1 cellular context compared by ENCODE assay signal in the genomic region with DNA sequence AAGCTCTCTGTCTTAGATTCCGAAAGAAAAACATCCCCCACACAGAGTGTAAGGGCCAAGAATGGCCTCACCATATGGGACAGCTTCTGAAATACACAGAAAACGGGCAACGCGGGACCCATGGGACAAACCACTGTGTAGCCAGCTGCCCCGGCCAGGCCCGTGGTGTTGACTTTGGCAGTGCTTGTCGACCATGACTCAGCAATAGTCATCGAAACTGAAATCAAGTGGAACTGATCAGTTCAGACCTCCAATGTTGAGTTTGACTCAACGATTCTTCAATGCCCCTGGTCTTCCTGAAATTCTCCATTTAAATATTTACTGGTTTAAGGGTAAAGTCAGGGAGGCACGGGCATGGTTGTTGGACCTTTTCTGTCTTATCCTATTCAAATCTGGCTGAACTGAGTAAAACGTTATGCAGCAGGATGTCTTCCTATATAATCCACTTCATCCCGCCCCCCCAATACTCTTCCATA.
TF ChIP-seq lines count a peak whose summit lies in the region.

No MANE protein-coding gene starts in this region.

TF ChIP-seq in HepG2, 621 proteins besides CTCF, POLR2A, EP300 and RAD21 (continued from another document):
- TF ChIP-seq, protein P1, sequence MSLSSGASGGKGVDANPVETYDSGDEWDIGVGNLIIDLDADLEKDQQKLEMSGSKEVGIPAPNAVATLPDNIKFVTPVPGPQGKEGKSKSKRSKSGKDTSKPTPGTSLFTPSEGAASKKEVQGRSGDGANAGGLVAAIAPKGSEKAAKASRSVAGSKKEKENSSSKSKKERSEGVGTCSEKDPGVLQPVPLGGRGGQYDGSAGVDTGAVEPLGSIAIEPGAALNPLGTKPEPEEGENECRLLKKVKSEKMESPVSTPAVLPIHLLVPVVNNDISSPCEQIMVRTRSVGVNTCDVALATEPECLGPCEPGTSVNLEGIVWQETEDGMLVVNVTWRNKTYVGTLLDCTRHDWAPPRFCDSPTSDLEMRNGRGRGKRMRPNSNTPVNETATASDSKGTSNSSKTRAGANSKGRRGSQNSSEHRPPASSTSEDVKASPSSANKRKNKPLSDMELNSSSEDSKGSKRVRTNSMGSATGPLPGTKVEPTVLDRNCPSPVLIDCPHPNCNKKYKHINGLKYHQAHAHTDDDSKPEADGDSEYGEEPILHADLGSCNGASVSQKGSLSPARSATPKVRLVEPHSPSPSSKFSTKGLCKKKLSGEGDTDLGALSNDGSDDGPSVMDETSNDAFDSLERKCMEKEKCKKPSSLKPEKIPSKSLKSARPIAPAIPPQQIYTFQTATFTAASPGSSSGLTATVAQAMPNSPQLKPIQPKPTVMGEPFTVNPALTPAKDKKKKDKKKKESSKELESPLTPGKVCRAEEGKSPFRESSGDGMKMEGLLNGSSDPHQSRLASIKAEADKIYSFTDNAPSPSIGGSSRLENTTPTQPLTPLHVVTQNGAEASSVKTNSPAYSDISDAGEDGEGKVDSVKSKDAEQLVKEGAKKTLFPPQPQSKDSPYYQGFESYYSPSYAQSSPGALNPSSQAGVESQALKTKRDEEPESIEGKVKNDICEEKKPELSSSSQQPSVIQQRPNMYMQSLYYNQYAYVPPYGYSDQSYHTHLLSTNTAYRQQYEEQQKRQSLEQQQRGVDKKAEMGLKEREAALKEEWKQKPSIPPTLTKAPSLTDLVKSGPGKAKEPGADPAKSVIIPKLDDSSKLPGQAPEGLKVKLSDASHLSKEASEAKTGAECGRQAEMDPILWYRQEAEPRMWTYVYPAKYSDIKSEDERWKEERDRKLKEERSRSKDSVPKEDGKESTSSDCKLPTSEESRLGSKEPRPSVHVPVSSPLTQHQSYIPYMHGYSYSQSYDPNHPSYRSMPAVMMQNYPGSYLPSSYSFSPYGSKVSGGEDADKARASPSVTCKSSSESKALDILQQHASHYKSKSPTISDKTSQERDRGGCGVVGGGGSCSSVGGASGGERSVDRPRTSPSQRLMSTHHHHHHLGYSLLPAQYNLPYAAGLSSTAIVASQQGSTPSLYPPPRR (CRISPR knock-in tag; IDR thresholded peaks at IDR 0.05; ENCODE audit: borderline replicate concordance): 0 out of 2 replicates have a peak, but pooled peaks have one; percentile 29
- TF ChIP-seq RELA (CRISPR knock-in tag; IDR thresholded peaks at IDR 0.05): no peak
- peak; percentile 22 for TF ChIP-seq YY1 (IDR thresholded peaks at IDR 0.05; ENCODE audit: insufficient read depth, insufficient replicate concordance, low read depth, low read length)
- TF ChIP-seq TAF1 (CRISPR knock-in tag; IDR thresholded peaks at IDR 0.05): no peak
- TF ChIP-seq ZSCAN31 (CRISPR knock-in tag; IDR thresholded peaks at IDR 0.05; ENCODE audit: low read depth): no peak
- TF ChIP-seq NAIF1 (CRISPR knock-in tag; IDR thresholded peaks at IDR 0.05; ENCODE audit: borderline replicate concordance): no peak
- TF ChIP-seq RCOR2 (CRISPR knock-in tag; IDR thresholded peaks at IDR 0.05): 0 out of 2 replicates have a peak, but pooled peaks have one; percentile 43
- no peak for TF ChIP-seq TRIM22 (IDR thresholded peaks at IDR 0.05)
- TF ChIP-seq MIXL1 (CRISPR knock-in tag; IDR thresholded peaks at IDR 0.05): peak; percentile 48; the same call in 1 of the 2 replicates
- TF ChIP-seq KLF12 (CRISPR knock-in tag; IDR thresholded peaks at IDR 0.05; ENCODE audit: borderline replicate concordance): no peak
- no peak for TF ChIP-seq NR2F1 (CRISPR knock-in tag; IDR thresholded peaks at IDR 0.05)
- TF ChIP-seq SP140L (CRISPR knock-in tag; IDR thresholded peaks at IDR 0.05; ENCODE audit: borderline replicate concordance): no peak
- peak; percentile 89 for TF ChIP-seq TFAP4 (IDR thresholded peaks at IDR 0.05; ENCODE audit: borderline replicate concordance, low read depth)
- 0 out of 2 replicates have a peak, but pooled peaks have one; percentile 40 for TF ChIP-seq KMT2B (CRISPR knock-in tag; IDR thresholded peaks at IDR 0.05)
- 0 out of 2 replicates have a peak, but pooled peaks have one; percentile 15 for TF ChIP-seq HNF4G (IDR thresholded peaks at IDR 0.05; ENCODE audit: borderline replicate concordance, low read depth, low read length)
- TF ChIP-seq HNF4G (CRISPR knock-in tag; IDR thresholded peaks at IDR 0.05; ENCODE audit: borderline replicate concordance, low read depth): no peak
- TF ChIP-seq FIP1L1 (IDR thresholded peaks at IDR 0.05; ENCODE audit: borderline replicate concordance, insufficient read depth, low read depth, low read length): no peak
- TF ChIP-seq, protein P2, sequence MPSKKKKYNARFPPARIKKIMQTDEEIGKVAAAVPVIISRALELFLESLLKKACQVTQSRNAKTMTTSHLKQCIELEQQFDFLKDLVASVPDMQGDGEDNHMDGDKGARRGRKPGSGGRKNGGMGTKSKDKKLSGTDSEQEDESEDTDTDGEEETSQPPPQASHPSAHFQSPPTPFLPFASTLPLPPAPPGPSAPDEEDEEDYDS (CRISPR knock-in tag; IDR thresholded peaks at IDR 0.05): peak; percentile 26; the same call in 1 of the 2 replicates
- peak; percentile 50; the same call in 1 of the 2 replicates for TF ChIP-seq BHLHE40 (IDR thresholded peaks at IDR 0.05; ENCODE audit: low read length)
- peak; percentile 51; the same call in 1 of the 2 replicates for TF ChIP-seq CEBPG (CRISPR knock-in tag; IDR thresholded peaks at IDR 0.05)
- no peak for TF ChIP-seq ZNF552 (CRISPR knock-in tag; IDR thresholded peaks at IDR 0.05; ENCODE audit: borderline replicate concordance)
- no peak for TF ChIP-seq JUND (CRISPR knock-in tag; IDR thresholded peaks at IDR 0.05)
- TF ChIP-seq XRCC5 (optimal IDR thresholded peaks at IDR 0.05; ENCODE audit: low read length): peak; percentile 30
- TF ChIP-seq CHD2 (IDR thresholded peaks at IDR 0.05; ENCODE audit: low read depth, low read length): peak; percentile 27; the same call in 1 of the 2 replicates
- no peak for TF ChIP-seq ZNF557 (CRISPR knock-in tag; IDR thresholded peaks at IDR 0.05)
- TF ChIP-seq THAP11 (CRISPR knock-in tag; IDR thresholded peaks at IDR 0.05): peak; percentile 51; the same call in 1 of the 2 replicates
- TF ChIP-seq KAT8 (CRISPR knock-in tag; IDR thresholded peaks at IDR 0.05): peak; percentile 65
- no peak for TF ChIP-seq TP53 (CRISPR knock-in tag; conservative IDR thresholded peaks at IDR 0.05)
- no peak for TF ChIP-seq LCORL (IDR thresholded peaks at IDR 0.05)
- peak; percentile 85 for TF ChIP-seq LCORL (CRISPR knock-in tag; IDR thresholded peaks at IDR 0.05)
- peak; percentile 81 for TF ChIP-seq ZNF317 (CRISPR knock-in tag; IDR thresholded peaks at IDR 0.05)
- TF ChIP-seq SNAPC2 (CRISPR knock-in tag; IDR thresholded peaks at IDR 0.05): no peak
- peak; percentile 68; the same call in 1 of the 2 replicates for TF ChIP-seq DNMT3B (CRISPR knock-in tag; conservative IDR thresholded peaks at IDR 0.05)
- TF ChIP-seq PPARG (CRISPR knock-in tag; conservative IDR thresholded peaks at IDR 0.05): peak; percentile 37; the same call in 1 of the 2 replicates
- no peak for TF ChIP-seq ZNF225 (CRISPR knock-in tag; IDR thresholded peaks at IDR 0.05)
TF ChIP-seq in HepG2: peak in this region for 142.
